Comparison of ENCODE assay signal across 16 cellular contexts in genomic region chr6:4772750-4773149, GRCh38. TPM values are rescaled to one million over a fixed set of nuclear protein-coding genes. Genes with fewer than 3 reads are reported as not detected.
DNase-seq lines count a peak whose midpoint lies in the region; ATAC-seq lines count a peak whose summit lies in the region.
"Had no signal": no experiment of that assay in that cellular context is flagged by ENCODE, and none has a peak within 500 bp of the region (broad histone marks: within the 10 kb centered on the region; RNA-seq: fewer than 3 reads in every experiment).

No MANE protein-coding gene starts in this region.

- peak overlapping the region; percentile 73 for H3K56ac ChIP-seq in mesendoderm (ENCODE audit: low read length)

- no peak for ATAC-seq in HG03095 (IDR thresholded peaks at IDR 0.05; ENCODE audit: unreplicated experiment)
- ATAC-seq: CD8-positive, alpha-beta T cell; Right ventricle myocardium inferior had no signal

- WGBS in HUES64: 2% methylated on average over 4 of the region's 5 CpGs
- no CpG with 5 or more reads among the region's 5 CpGs for WGBS in mesendoderm (ENCODE audit: extremely low coverage, insufficient coverage, low lambda C conversion rate)

- peaks cover 24% of the 10 kb centered on the region for H3K79me2 ChIP-seq in mesendoderm (ENCODE audit: control insufficient read depth, insufficient read depth, low read length)

- peak overlapping the region; percentile 89 for H3K4me3 ChIP-seq in HUES64 (ENCODE audit: low read length)
- H3K4me3 ChIP-seq in mesendoderm (ENCODE audit: low read length): peak overlapping the region; percentile 34
- H3K4me3 ChIP-seq: BLaER1, Peyer's patch had no signal

- H2BK120ac ChIP-seq in mesendoderm (ENCODE audit: low read depth, low read length): no peak overlapping the region

- H2AK5ac ChIP-seq in mesendoderm (ENCODE audit: low read length): no peak overlapping the region

- H4K5ac ChIP-seq in mesendoderm (ENCODE audit: low read length): no peak overlapping the region

- peak overlapping the region; percentile 27 for H3K4me2 ChIP-seq in mesendoderm (ENCODE audit: low read length)
- H3K4me2 ChIP-seq: BLaER1 had no signal

- no peak overlapping the region for H3K18ac ChIP-seq in mesendoderm (ENCODE audit: low read length)

- no peak overlapping the region for H2BK15ac ChIP-seq in mesendoderm (replicated peaks; ENCODE audit: low read depth)

- no peak overlapping the region for H3K23ac ChIP-seq in mesendoderm (ENCODE audit: low read length)

- no peak overlapping the region for H4K8ac ChIP-seq in mesendoderm (ENCODE audit: low read depth, low read length)

- H3K27me3 ChIP-seq in HUES64 (ENCODE audit: insufficient read depth, low read length) (peaks cover 17% of the 10 kb centered on the region), mesendoderm (ENCODE audit: insufficient read depth, low read length, poor library complexity) (no peaks in the 10 kb centered on the region)
- H3K27me3 ChIP-seq: BLaER1, Peyer's patch had no signal

- H2BK5ac ChIP-seq in mesendoderm (ENCODE audit: low read length): no peak overlapping the region

- no peaks in the 10 kb centered on the region for H3K36me3 ChIP-seq in ES-I3 (ENCODE audit: insufficient read depth, low read length)
- H3K36me3 ChIP-seq in HUES64 (ENCODE audit: insufficient read depth, low read length): no peaks in the 10 kb centered on the region
- H3K36me3 ChIP-seq in mesendoderm (ENCODE audit: control insufficient read depth, insufficient read depth, low read length): no peaks in the 10 kb centered on the region
- H3K36me3 ChIP-seq: BLaER1, Peyer's patch had no signal

- H3K79me1 ChIP-seq in mesendoderm (ENCODE audit: low read length): no peaks in the 10 kb centered on the region

- peak overlapping the region; percentile 68 for H3K9ac ChIP-seq in ES-I3 (ENCODE audit: low read depth, low read length)
- peak overlapping the region; percentile 86 for H3K9ac ChIP-seq in HUES64 (ENCODE audit: low read depth, low read length)
- peak overlapping the region; percentile 57 for H3K9ac ChIP-seq in mesendoderm (ENCODE audit: low read length)
- H3K9ac ChIP-seq: BLaER1 had no signal

- H3K27ac ChIP-seq in HUES64 (ENCODE audit: low read depth, low read length) (peak overlapping the region; percentile 90), mesendoderm (ENCODE audit: low read depth, low read length) (peak overlapping the region; percentile 16)
- H3K27ac ChIP-seq: BLaER1, Peyer's patch had no signal

- H3K9me3 ChIP-seq in ES-I3 (ENCODE audit: control insufficient read depth, insufficient read depth, low read length): peaks cover under 1% of the 10 kb centered on the region; the same call in 1 of the 2 replicates
- H3K9me3 ChIP-seq in HUES64 (ENCODE audit: insufficient read depth, low read depth, low read length): 0 out of 2 replicates have a peak, but pooled peaks cover under 1% of the 10 kb centered on the region
- H3K9me3 ChIP-seq: BLaER1, Peyer's patch had no signal

- peak; percentile 79 for DNase-seq in iPS DF 4.7 (ENCODE audit: extremely low read depth, low spot score)
- peak; percentile 84 for DNase-seq in mesendoderm
- DNase-seq in NCI-H226: no peak
- DNase-seq in GM19240 (ENCODE audit: insufficient read length, low spot score): no peak
- DNase-seq: CD8-positive, alpha-beta T cell; GOT3; KBM-7; NCI-H146; NCI-H2081; NCI-H524; Peyer's patch had no signal

- peaks cover 9% of the 10 kb centered on the region for H3K4me1 ChIP-seq in ES-I3 (ENCODE audit: insufficient read depth, low read length)
- H3K4me1 ChIP-seq in HUES64 (ENCODE audit: insufficient read depth, low read length): peaks cover 16% of the 10 kb centered on the region
- no peaks in the 10 kb centered on the region for H3K4me1 ChIP-seq in mesendoderm (ENCODE audit: control insufficient read depth, low read depth, low read length)

- H3K4ac ChIP-seq in mesendoderm (ENCODE audit: low read depth, low read length): no peak overlapping the region

RNA-seq across cellular contexts. Expression of gene CDYL, which starts 3.5 kb away (rescaled TPM):
- 61.2 TPM for polyA plus RNA-seq in HUES64 (2013, experiment 1 of 2)
- 65.2 TPM for polyA plus RNA-seq in HUES64 (2013, experiment 2 of 2)
- 72.2 TPM for polyA plus RNA-seq in mesendoderm (2013, experiment 1 of 2)
- 80.5 TPM for polyA plus RNA-seq in mesendoderm (2013, experiment 2 of 2)

Comparison
In these comparisons a context has a peak if more than half of its experiments do, and no peak if none do; other contexts are left out.
1. DNase-seq: peak in iPS DF 4.7 (single experiment) and mesendoderm (single experiment); none in NCI-H226 (single experiment) and GM19240 (single experiment).
2. Peak in every context shown above with its lines, with median percentiles within 50 percentile points of each other: H3K9ac ChIP-seq.